Comparison of ENCODE assay signal across 1 cellular context in genomic region chr4:17535242-17535641, GRCh38.
TF ChIP-seq lines count a peak whose summit lies in the region.

No MANE protein-coding gene starts in this region.

TF ChIP-seq in H1, 55 proteins besides CTCF, POLR2A, EP300 and RAD21:
- TF ChIP-seq TBP (IDR thresholded peaks at IDR 0.05; ENCODE audit: low read depth, low read length) = no peak
- no peak for TF ChIP-seq NANOG (IDR thresholded peaks at IDR 0.05; ENCODE audit: insufficient read depth, low read depth, low read length, poor library complexity, severe bottlenecking)
- TF ChIP-seq SP1 (IDR thresholded peaks at IDR 0.05; ENCODE audit: low read depth, low read length) = no peak
- TF ChIP-seq KDM4A (IDR thresholded peaks at IDR 0.05; ENCODE audit: low read depth, low read length, severe bottlenecking) = no peak
- no peak for TF ChIP-seq TEAD4 (IDR thresholded peaks at IDR 0.05; ENCODE audit: low read depth, low read length)
- no peak for TF ChIP-seq SUZ12 (IDR thresholded peaks at IDR 0.05; ENCODE audit: low read length)
- no peak for TF ChIP-seq CBX8 (IDR thresholded peaks at IDR 0.05; ENCODE audit: borderline replicate concordance, low read depth, low read length)
- TF ChIP-seq SP4 (IDR thresholded peaks at IDR 0.05; ENCODE audit: low read length) = no peak
- TF ChIP-seq RNF2 (IDR thresholded peaks at IDR 0.05; ENCODE audit: borderline replicate concordance, low read depth, low read length, missing control alignments, poor library complexity, severe bottlenecking) = no peak
- TF ChIP-seq RFX5 (IDR thresholded peaks at IDR 0.05; ENCODE audit: borderline replicate concordance, low read depth, low read length) = no peak
- no peak for TF ChIP-seq YY1 (IDR thresholded peaks at IDR 0.05; ENCODE audit: low read depth, low read length)
- no peak for TF ChIP-seq HDAC6 (IDR thresholded peaks at IDR 0.05; ENCODE audit: low read depth, low read length)
- no peak for TF ChIP-seq SIN3A (conservative IDR thresholded peaks at IDR 0.05 in 1 of 2, IDR thresholded peaks at IDR 0.05 in 1 of 2; ENCODE audit: low read depth in 1 of 2, low read length in 2 of 2)
- no peak for TF ChIP-seq CHD7 (IDR thresholded peaks at IDR 0.05; ENCODE audit: insufficient replicate concordance, low read length)
- no peak for TF ChIP-seq TAF7 (optimal IDR thresholded peaks at IDR 0.05; ENCODE audit: borderline replicate concordance, low read depth, low read length)
